In genomic region chr20:24460712-24461111, GRCh38 we compare ENCODE assay signal across 16 cellular contexts. TPM values are rescaled to one million over a fixed set of nuclear protein-coding genes. Genes with fewer than 3 reads are reported as not detected.
A peak's percentile ranks its signal among the peaks of the same experiment; 100 is the strongest.
DNase-seq lines count a peak whose midpoint lies in the region; ATAC-seq and TF ChIP-seq lines count a peak whose summit lies in the region.
"Had no signal": no experiment of that assay in that cellular context is flagged by ENCODE, and none has a peak within 500 bp of the region (broad histone marks: within the 10 kb centered on the region; RNA-seq: fewer than 3 reads in every experiment).

No MANE protein-coding gene starts in this region.

- H3K9me3 Mint-ChIP-seq in GM23338 (no peaks in the 10 kb centered on the region), type B pancreatic cell (no peaks in the 10 kb centered on the region), osteocyte (ENCODE audit: unreplicated experiment) (no peaks in the 10 kb centered on the region)

- no peak overlapping the region for H2AFZ ChIP-seq in GM23338

- H3K36me3 Mint-ChIP-seq in GM23338 (ENCODE audit: low read depth): no peaks in the 10 kb centered on the region
- no peaks in the 10 kb centered on the region for H3K36me3 Mint-ChIP-seq in type B pancreatic cell
- H3K36me3 Mint-ChIP-seq in osteocyte (ENCODE audit: unreplicated experiment): no peaks in the 10 kb centered on the region

- no peaks in the 10 kb centered on the region for H3F3A ChIP-seq in GM23338 (replicated peaks; ENCODE audit: low read depth)

- H3K79me2 ChIP-seq in GM23338 (replicated peaks; ENCODE audit: insufficient read depth): no peaks in the 10 kb centered on the region

- H3K9me2 ChIP-seq in GM23338 (ENCODE audit: insufficient read depth): peaks cover 15% of the 10 kb centered on the region; the same call in 1 of the 2 replicates

- H3K27ac Mint-ChIP-seq in GM23338 (no peak overlapping the region), type B pancreatic cell (no peak overlapping the region), osteocyte (ENCODE audit: unreplicated experiment) (no peak overlapping the region)

- no peak overlapping the region for H3K4me2 ChIP-seq in GM23338

- TF ChIP-seq CTCF in GM23338 (conservative IDR thresholded peaks at IDR 0.05; ENCODE audit: low read depth in 2 of 2) (peak in 1 of 2 experiments; percentile 29; a peak in 2 of 4 replicates), fibroblast of the aortic adventitia (IDR thresholded peaks at IDR 0.05; ENCODE audit: insufficient read depth, low read length) (peak; percentile 19), type B pancreatic cell (conservative IDR thresholded peaks at IDR 0.05) (peak; percentile 45), osteocyte (IDR thresholded peaks at IDR 0.05) (no peak)

- no peaks in the 10 kb centered on the region for H4K20me1 ChIP-seq in GM23338 (replicated peaks; ENCODE audit: insufficient read depth)

- H3K27me3 Mint-ChIP-seq in GM23338 (ENCODE audit: insufficient read depth, low read depth, poor library complexity) (peaks cover 12% of the 10 kb centered on the region), type B pancreatic cell (peaks cover 59% of the 10 kb centered on the region), osteocyte (ENCODE audit: unreplicated experiment) (peaks cover 34% of the 10 kb centered on the region)

- peaks cover 36% of the 10 kb centered on the region for H3K4me1 ChIP-seq in GM23338 (ENCODE audit: insufficient read depth)
- H3K4me1 ChIP-seq: SJCRH30 had no signal

- H3K4me1 Mint-ChIP-seq in GM23338: peaks cover 46% of the 10 kb centered on the region
- peaks cover 8% of the 10 kb centered on the region for H3K4me1 Mint-ChIP-seq in type B pancreatic cell (ENCODE audit: unreplicated experiment)
- no peaks in the 10 kb centered on the region for H3K4me1 Mint-ChIP-seq in osteocyte (ENCODE audit: unreplicated experiment)

- H3K36me3 ChIP-seq in GM23338 (ENCODE audit: insufficient read depth): no peaks in the 10 kb centered on the region
- H3K36me3 ChIP-seq: SJCRH30 had no signal

- no peak overlapping the region for H3K27ac ChIP-seq in GM23338 (ENCODE audit: low read depth)
- H3K27ac ChIP-seq: C4-2B, SJCRH30 had no signal

- peaks cover 10% of the 10 kb centered on the region; the same call in 1 of the 2 replicates for H3K27me3 ChIP-seq in GM23338 (ENCODE audit: insufficient read depth)

- DNase-seq in GM23338 (ENCODE audit: low spot score): peak; percentile 20
- peak; percentile 35 for DNase-seq in RPMI7951 (ENCODE audit: low read depth)
- no peak for DNase-seq in fibroblast of the aortic adventitia (ENCODE audit: low read depth)
- no peak for DNase-seq in type B pancreatic cell (ENCODE audit: extremely low spot score, unreplicated experiment)
- no peak for DNase-seq in osteocyte (ENCODE audit: extremely low spot score, unreplicated experiment)
- DNase-seq: DMS79 treated with DMSO at 0.1 percent for 48 hours, KBM-7, NCI-H1105 treated with DMSO at 0.1 percent for 48 hours, NCI-H1694 treated with DMSO at 0.1 percent for 48 hours, NCI-H82, SJCRH30 had no signal

- H3K4me3 Mint-ChIP-seq in GM23338: no peak overlapping the region
- no peak overlapping the region for H3K4me3 Mint-ChIP-seq in type B pancreatic cell
- no peak overlapping the region for H3K4me3 Mint-ChIP-seq in osteocyte (ENCODE audit: unreplicated experiment)

- no peak overlapping the region for H3K4me3 ChIP-seq in GM23338
- H3K4me3 ChIP-seq in fibroblast of the aortic adventitia (ENCODE audit: low read depth, low read length): no peak overlapping the region
- H3K4me3 ChIP-seq: SJCRH30 had no signal

- ATAC-seq in GM23338 (no peak; the same call in 2 of the 3 replicates), GM18511 (IDR thresholded peaks at IDR 0.05; ENCODE audit: unreplicated experiment) (no peak), GM19351 (IDR thresholded peaks at IDR 0.05; ENCODE audit: unreplicated experiment) (no peak)

TF ChIP-seq in GM23338, 12 proteins besides CTCF, POLR2A, EP300 and RAD21 (continues in another document):
- TF ChIP-seq NANOG (IDR thresholded peaks at IDR 0.05; ENCODE audit: borderline replicate concordance) (no peak), STAT1 (IDR thresholded peaks at IDR 0.05; ENCODE audit: unreplicated experiment) (no peak), REST (IDR thresholded peaks at IDR 0.05; ENCODE audit: unreplicated experiment) (no peak), JUNB (IDR thresholded peaks at IDR 0.05; ENCODE audit: unreplicated experiment) (no peak), ZNF331 (CRISPR knock-in tag; IDR thresholded peaks at IDR 0.05; ENCODE audit: low read depth) (no peak)

RNA-seq across cellular contexts. Expression of gene SYNDIG1, which starts 8.7 kb away (rescaled TPM):
- total RNA-seq in GM23338 (2014; rRNA removed; shearing (Covaris generic)): 4.8 and 7.4 TPM in 2 replicates
- polyA plus RNA-seq in GM23338 (2016; fragmentation: Nextera tagmentation; extraction: Ambion mirVana): 2.8 and 3.0 TPM in 2 replicates
- total RNA-seq in RPMI7951 (2014; rRNA removed; shearing (Covaris generic)): 10.2 and 12.6 TPM in 2 replicates
- 0.25 and 1.6 TPM in 2 replicates for total RNA-seq in fibroblast of the aortic adventitia (ENCODE audit: low replicate concordance)
- total RNA-seq in type B pancreatic cell (ENCODE audit: low replicate concordance): 4.1 and 4.3 TPM in 2 replicates
- 0.40 and 0.94 TPM in 2 replicates for total RNA-seq in osteocyte
- total RNA-seq: G401, NCI-H460, SJCRH30 had no signal

Comparison
In these comparisons a context has a peak if more than half of its experiments do, and no peak if none do; other contexts are left out.
1. DNase-seq: peak in GM23338 (single experiment) and RPMI7951 (single experiment); none in fibroblast of the aortic adventitia (single experiment), type B pancreatic cell (single experiment) and osteocyte (single experiment).